Comparison of ENCODE assay signal across 17 cellular contexts in genomic region chr11:93515438-93515837, GRCh38.
"Had no signal": no experiment of that assay in that cellular context is flagged by ENCODE, and none has a peak within 500 bp of the region (broad histone marks: within the 10 kb centered on the region; RNA-seq: fewer than 3 reads in every experiment).

No MANE protein-coding gene starts in this region.

- H3K27ac Mint-ChIP-seq: activated naive CD8-positive, alpha-beta T cell; activated T-cell treated with anti-CD3 and anti-CD28 coated beads, Interleukin-2, amount 50 U/mL, for 24 hours; brain; natural killer cell treated with Interleukin-12 subunit alpha and Interleukin-12 subunit beta and Interleukin-15 and Interleukin-18, amount 100 ng/mL, for 72 hours; stimulated activated naive CD8-positive, alpha-beta T cell treated with anti-CD3 and anti-CD28 coated beads, Interleukin-15, Interleukin-2, amounts not matched to agents 100 ng/mL and 50 ng/mL, for 24 hours had no signal

- ATAC-seq: esophagus mucosa; natural killer cell treated with Interleukin-12 subunit alpha and Interleukin-12 subunit beta and Interleukin-15 and Interleukin-18, amount 100 ng/mL, for 72 hours had no signal

- FAIRE-seq: TTC549 had no signal

- H3K4me3 Mint-ChIP-seq: activated naive CD8-positive, alpha-beta T cell; activated T-cell treated with anti-CD3 and anti-CD28 coated beads, Interleukin-2, amount 50 U/mL, for 24 hours; brain; natural killer cell treated with Interleukin-12 subunit alpha and Interleukin-12 subunit beta and Interleukin-15 and Interleukin-18, amount 100 ng/mL, for 72 hours; stimulated activated naive CD8-positive, alpha-beta T cell treated with anti-CD3 and anti-CD28 coated beads, Interleukin-15, Interleukin-2, amounts not matched to agents 100 ng/mL and 50 ng/mL, for 24 hours had no signal

- H3K36me3 Mint-ChIP-seq: activated naive CD8-positive, alpha-beta T cell; brain; natural killer cell treated with Interleukin-12 subunit alpha and Interleukin-12 subunit beta and Interleukin-15 and Interleukin-18, amount 100 ng/mL, for 72 hours had no signal

- H3K9me3 Mint-ChIP-seq: activated T-cell treated with anti-CD3 and anti-CD28 coated beads, Interleukin-2, amount 50 U/mL, for 24 hours; brain; natural killer cell treated with Interleukin-12 subunit alpha and Interleukin-12 subunit beta and Interleukin-15 and Interleukin-18, amount 100 ng/mL, for 72 hours; stimulated activated naive CD8-positive, alpha-beta T cell treated with anti-CD3 and anti-CD28 coated beads, Interleukin-15, Interleukin-2, amounts not matched to agents 100 ng/mL and 50 ng/mL, for 24 hours had no signal

- H3K27me3 ChIP-seq: dorsolateral prefrontal cortex, upper lobe of left lung had no signal

- H3K27ac ChIP-seq: dorsolateral prefrontal cortex, prostate gland, upper lobe of left lung had no signal

- H3K36me3 ChIP-seq: prostate gland, upper lobe of left lung had no signal

- DNase-seq: activated CD4-positive, alpha-beta T cell treated with anti-CD3 and anti-CD28 coated beads, Interleukin-2, amount 50 U/mL, for 4 hours; activated CD4-positive, CD25-positive, alpha-beta regulatory T cell treated with anti-CD3 and anti-CD28 coated beads, Interleukin-2, amount 50 U/mL, for 72 hours; activated effector memory CD4-positive, alpha-beta T cell treated with anti-CD3 and anti-CD28 coated beads, Interleukin-2, amount 50 U/mL, for 16 hours; activated T-cell treated with anti-CD3 and anti-CD28 coated beads, Interleukin-2, amount 50 U/mL, for 24 hours; amygdala; cerebellar nuclear complex; dorsolateral prefrontal cortex; stimulated activated CD4-positive, alpha-beta T cell treated with anti-CD3 and anti-CD28 coated beads, Interleukin-4, amount 100 ng/mL, for 1 hour; stimulated activated CD8-positive, alpha-beta memory T cell treated with anti-CD3 and anti-CD28 coated beads, Interleukin-4, amount 100 ng/mL, for 48 hours; upper lobe of left lung had no signal

- H3K9me3 ChIP-seq: prostate gland, upper lobe of left lung had no signal

- H3K4me3 ChIP-seq: dorsolateral prefrontal cortex, prostate gland, upper lobe of left lung had no signal

- H3K27me3 Mint-ChIP-seq: activated naive CD8-positive, alpha-beta T cell; activated T-cell treated with anti-CD3 and anti-CD28 coated beads, Interleukin-2, amount 50 U/mL, for 24 hours; brain; natural killer cell treated with Interleukin-12 subunit alpha and Interleukin-12 subunit beta and Interleukin-15 and Interleukin-18, amount 100 ng/mL, for 72 hours; stimulated activated naive CD8-positive, alpha-beta T cell treated with anti-CD3 and anti-CD28 coated beads, Interleukin-15, Interleukin-2, amounts not matched to agents 100 ng/mL and 50 ng/mL, for 24 hours had no signal
